8 cellular contexts compared by ENCODE assay signal in the genomic region with DNA sequence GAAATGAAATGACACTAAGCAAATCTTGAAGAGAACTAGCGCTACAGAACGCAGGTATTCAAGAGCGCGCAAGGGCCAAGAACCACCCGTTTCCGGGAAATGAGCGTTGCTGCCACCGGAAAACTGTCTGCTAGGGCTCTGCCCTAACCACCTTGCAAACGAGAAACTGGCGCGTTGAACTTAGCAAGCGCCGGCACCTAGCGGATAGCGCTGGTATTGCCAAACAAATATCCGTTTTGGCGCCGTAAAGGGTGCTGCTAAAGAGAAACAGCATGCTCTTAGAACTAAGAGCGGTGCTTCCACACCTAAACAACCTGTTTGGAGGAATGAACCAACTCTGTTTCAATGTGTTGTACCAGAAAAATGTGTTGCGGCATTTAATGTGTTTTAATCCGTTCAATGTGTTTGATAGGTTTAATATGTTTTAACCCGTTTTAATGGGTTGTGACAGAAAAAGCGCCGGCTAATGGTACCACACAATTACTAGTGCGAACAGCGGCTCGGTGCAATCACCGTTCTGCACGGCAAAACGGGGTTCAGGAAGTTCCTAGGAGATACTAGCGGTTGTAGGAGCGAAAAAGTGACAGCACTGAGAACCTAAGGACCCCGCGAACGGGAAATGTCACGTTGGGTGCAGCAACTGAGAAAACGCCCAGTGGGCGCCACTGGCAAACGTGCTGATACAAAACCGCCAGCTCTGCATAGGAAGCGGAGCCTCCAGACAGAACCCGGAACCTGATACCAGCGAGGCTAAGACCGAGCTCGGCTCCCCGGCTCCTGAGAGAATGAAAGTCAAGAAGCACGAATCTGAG. TPM values are rescaled to one million over a fixed set of nuclear protein-coding genes. Genes with fewer than 3 reads are reported as not detected.
DNase-seq lines count a peak whose midpoint lies in the region; TF ChIP-seq lines count a peak whose summit lies in the region.

A gene with protein sequence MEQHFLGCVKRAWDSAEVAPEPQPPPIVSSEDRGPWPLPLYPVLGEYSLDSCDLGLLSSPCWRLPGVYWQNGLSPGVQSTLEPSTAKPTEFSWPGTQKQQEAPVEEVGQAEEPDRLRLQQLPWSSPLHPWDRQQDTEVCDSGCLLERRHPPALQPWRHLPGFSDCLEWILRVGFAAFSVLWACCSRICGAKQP (minus strand): TSS at position 33 of the 812 bp plus-strand sequence. CDS start 273 bp downstream, outside the sequence.

- peak within 1 kb of the TSS; percentile 68 for H3K4me3 ChIP-seq in GM08714 (ENCODE audit: low read length)
- peak within 1 kb of the TSS; percentile 76 for H3K4me3 ChIP-seq in NB4 (ENCODE audit: low read depth, low read length)
- H3K4me3 ChIP-seq in ovary: peak within 1 kb of the TSS; percentile 61
- H3K4me3 ChIP-seq in tibial nerve: peak within 1 kb of the TSS; percentile 64 to 90 (median 73)

- H3K27me3 Mint-ChIP-seq in HFFc6 (ENCODE audit: insufficient read depth): peaks cover 1% of the 10 kb centered on the region
- H3K27me3 Mint-ChIP-seq in activated naive CD4-positive, alpha-beta T cell treated with anti-CD3 and anti-CD28 coated beads for 36 hours (ENCODE audit: low read depth): no peaks in the 10 kb centered on the region

- peaks cover 66% of the 10 kb centered on the region for H3K4me1 Mint-ChIP-seq in HFFc6 (ENCODE audit: low read depth)
- peaks cover 26% of the 10 kb centered on the region for H3K4me1 Mint-ChIP-seq in activated naive CD4-positive, alpha-beta T cell treated with anti-CD3 and anti-CD28 coated beads for 36 hours (ENCODE audit: low read depth)

- peaks cover 5% of the 10 kb centered on the region; the same call in 1 of the 2 replicates for H3K9me3 Mint-ChIP-seq in HFFc6
- no peaks in the 10 kb centered on the region for H3K9me3 Mint-ChIP-seq in activated naive CD4-positive, alpha-beta T cell treated with anti-CD3 and anti-CD28 coated beads for 36 hours

- peak within 1 kb of the TSS in 1 of 2 donors; percentile 92 for H3K27ac ChIP-seq in ovary
- H3K27ac ChIP-seq in tibial nerve: peak within 1 kb of the TSS; percentile 86 to 99 (median 96)

- peak within 1 kb of the TSS; percentile 99 for H3K27ac Mint-ChIP-seq in HFFc6
- H3K27ac Mint-ChIP-seq in activated naive CD4-positive, alpha-beta T cell treated with anti-CD3 and anti-CD28 coated beads for 36 hours: peak within 1 kb of the TSS; percentile 99

- TF ChIP-seq CTCF in HFFc6 (IDR thresholded peaks at IDR 0.05) (peak; percentile 92), NB4 (IDR thresholded peaks at IDR 0.05; ENCODE audit: low read depth, low read length) (peak; percentile 68), ovary (IDR thresholded peaks at IDR 0.05) (peak; percentile 54 to 64 (median 58)), tibial nerve (IDR thresholded peaks at IDR 0.05) (peak; percentile 77 to 89 (median 86))

- DNase-seq in HFFc6: peak; percentile 91
- peak; percentile 98 for DNase-seq in NB4 (ENCODE audit: low read depth)
- peak; percentile 98 for DNase-seq in SK-MEL-5 (ENCODE audit: low read depth, low spot score)
- peak; percentile 98 for DNase-seq in activated naive CD4-positive, alpha-beta T cell treated with anti-CD3 and anti-CD28 coated beads for 36 hours
- DNase-seq in glomerular visceral epithelial cell (ENCODE audit: extremely low spot score): peak; percentile 96
- peak; percentile 75 to 85 (median 77) for DNase-seq in ovary
- DNase-seq in tibial nerve (ENCODE audit: low spot score in 2 of 2): peak; percentile 81 to 90

- 10 to 15% (median 12%) methylated on average over 47 of the region's 47 CpGs for WGBS in ovary, 3 donors
- WGBS in tibial nerve, 2 donors: 3 to 4% methylated on average over 38 to 47 of the region's 47 CpGs

- no peaks in the 10 kb centered on the region for H3K36me3 ChIP-seq in ovary
- H3K36me3 ChIP-seq in tibial nerve: peaks cover 0 to 8% (median 0%) of the 10 kb centered on the region in 3 donors

- peak; percentile 52 for TF ChIP-seq POLR2A in NB4 (IDR thresholded peaks at IDR 0.05; ENCODE audit: extremely low read depth, insufficient read length)
- TF ChIP-seq POLR2A in ovary (IDR thresholded peaks at IDR 0.05): no peak
- no peak for TF ChIP-seq POLR2A in tibial nerve (IDR thresholded peaks at IDR 0.05)

- H3K9me3 ChIP-seq in ovary (no peaks in the 10 kb centered on the region), tibial nerve (no peaks in the 10 kb centered on the region)

- CTCF ChIA-PET in activated naive CD4-positive, alpha-beta T cell treated with anti-CD3 and anti-CD28 coated beads for 36 hours (lab: Charles Lee): interaction anchor here (0.6 to 4.8 kb wide), 24 partner anchors 13 to 444 kb away, joined by 3 to 73 read pairs (median 10); a partner anchor contains a TSS

- peaks cover 39% of the 10 kb centered on the region for H3K36me3 Mint-ChIP-seq in HFFc6 (ENCODE audit: low read depth)
- peaks cover 8% of the 10 kb centered on the region for H3K36me3 Mint-ChIP-seq in activated naive CD4-positive, alpha-beta T cell treated with anti-CD3 and anti-CD28 coated beads for 36 hours (ENCODE audit: low read depth)

- in situ Hi-C loops in SK-MEL-5 (cut with HindIII; ENCODE audit: low pct_unique_long_range_greater_than_20kb, low sequenced_read_pairs): no loop called here

- H3K4me1 ChIP-seq in ovary (ENCODE audit: insufficient read depth) (no peaks in the 10 kb centered on the region), tibial nerve (peaks cover 0 to 17% (median 4%) of the 10 kb centered on the region in 4 donors)

- TF ChIP-seq EP300 in ovary (IDR thresholded peaks at IDR 0.05) (no peak), tibial nerve (IDR thresholded peaks at IDR 0.05) (peak; percentile 24 to 90)

- intact Hi-C loops in activated naive CD4-positive, alpha-beta T cell treated with anti-CD3 and anti-CD28 coated beads for 36 hours (cut with micrococcal nuclease): loop anchor here (1.0 to 10.0 kb wide), 13 partner anchors 21 to 1116 kb away; a partner anchor contains a TSS
- intact Hi-C loops in ovary (cut with DNase I): loop anchor here in 2 of 4 donors (2.0 to 5.0 kb wide), 4 partner anchors 26 to 48 kb away; no protein-coding TSS in a partner anchor

- peak within 1 kb of the TSS; percentile 94 for H3K4me3 Mint-ChIP-seq in HFFc6
- H3K4me3 Mint-ChIP-seq in activated naive CD4-positive, alpha-beta T cell treated with anti-CD3 and anti-CD28 coated beads for 36 hours: peak within 1 kb of the TSS; percentile 96

- H3K27me3 ChIP-seq in ovary (no peaks in the 10 kb centered on the region), tibial nerve (no peaks in the 10 kb centered on the region)

RNA-seq across cellular contexts. Expression of the gene that starts here (rescaled TPM):
- total RNA-seq in HFFc6 (2021; fragmentation: NEBNext Ultra II Directional; extraction: Animal tissue kit (Norgen Biotek cat#: 25700)): 1 to 10 TPM in 3 of 6 experiments, under 1 TPM in 3; 0.85 to 1.5 (median 1.1) TPM
- 0.40 and 0.45 TPM in 2 replicates for total RNA-seq in SK-MEL-5 (2014; rRNA removed; shearing (Covaris generic))
- polyA plus RNA-seq in SK-MEL-5 (2015; cell fraction: cytosol; rRNA removed): 0.35 and 0.94 TPM in 2 replicates
- polyA plus RNA-seq in SK-MEL-5 (2015; cell fraction: nucleus; rRNA removed): 2.9 TPM in 2 replicates
- total RNA-seq in activated naive CD4-positive, alpha-beta T cell treated with anti-CD3 and anti-CD28 coated beads for 36 hours: 1 to 10 TPM; 6.0 to 6.5 TPM
- total RNA-seq in ovary: 1 to 10 TPM; 1.1 to 2.7 (median 1.7) TPM
- 1 to 10 TPM; 1.2 to 1.6 TPM for polyA plus RNA-seq in ovary
- total RNA-seq in tibial nerve: 1 to 10 TPM; 5.4 to 9.0 (median 8.1) TPM
